In genomic region chr10:77756319-77757232, GRCh38 we compare ENCODE assay signal across 2 cellular contexts.
TF ChIP-seq lines count a peak whose summit lies in the region.

No MANE protein-coding gene starts in this region.

TF ChIP-seq in HEK293T, 16 proteins besides CTCF, POLR2A, EP300 and RAD21 (continued from another document):
- TF ChIP-seq PKNOX1 (IDR thresholded peaks at IDR 0.05) (no peak), SP1 (IDR thresholded peaks at IDR 0.05) (no peak), NFRKB (IDR thresholded peaks at IDR 0.05) (no peak)

TF ChIP-seq in HepG2, 621 proteins besides CTCF, POLR2A, EP300 and RAD21 (continued from another document):
- TF ChIP-seq ZNF710 (CRISPR knock-in tag; IDR thresholded peaks at IDR 0.05; ENCODE audit: borderline replicate concordance) = no peak
